23 cellular contexts compared by ENCODE assay signal in the genomic region with DNA sequence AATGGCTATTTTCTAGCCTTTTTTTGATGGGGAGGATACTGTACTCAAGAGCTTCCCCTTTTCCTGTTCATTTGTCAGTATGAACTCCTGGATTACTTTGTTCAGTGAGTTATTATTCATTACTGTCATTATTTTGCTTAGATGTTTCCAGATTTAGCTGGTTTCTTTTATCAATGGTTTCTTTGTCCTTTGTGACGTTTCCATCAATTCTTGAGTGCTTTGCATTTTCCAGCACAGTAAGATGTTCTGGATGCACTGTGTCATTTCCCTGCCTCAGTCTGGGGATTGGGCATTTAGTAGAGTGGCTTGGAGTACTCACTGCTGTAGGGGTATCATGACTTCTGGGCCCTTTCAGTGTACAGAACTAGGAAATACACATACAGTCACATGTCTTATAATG.
"Had no signal": no experiment of that assay in that cellular context is flagged by ENCODE, and none has a peak within 500 bp of the region (broad histone marks: within the 10 kb centered on the region; RNA-seq: fewer than 3 reads in every experiment).

No MANE protein-coding gene starts in this region.

- H3K27ac Mint-ChIP-seq: mesothelial cell of epicardium; naive B cell; stimulated activated effector memory CD8-positive, alpha-beta T cell treated with anti-CD3 and anti-CD28 coated beads, Interleukin-12 subunit alpha, Interleukin-12 subunit beta, amount 100 ng/mL, for 72 hours; stimulated activated naive CD8-positive, alpha-beta T cell treated with anti-CD3 and anti-CD28 coated beads, Interleukin-15, Interleukin-2, amounts not matched to agents 100 ng/mL and 50 ng/mL, for 24 hours had no signal

- H3K4me1 ChIP-seq: prostate gland, spleen, suprapubic skin had no signal

- H3K36me3 Mint-ChIP-seq: natural killer cell had no signal

- H3K4me3 Mint-ChIP-seq: mesothelial cell of epicardium; natural killer cell; stimulated activated effector memory CD8-positive, alpha-beta T cell treated with anti-CD3 and anti-CD28 coated beads, Interleukin-12 subunit alpha, Interleukin-12 subunit beta, amount 100 ng/mL, for 72 hours; stimulated activated naive CD8-positive, alpha-beta T cell treated with anti-CD3 and anti-CD28 coated beads, Interleukin-15, Interleukin-2, amounts not matched to agents 100 ng/mL and 50 ng/mL, for 24 hours had no signal

- H3K27ac ChIP-seq: left ventricle myocardium inferior, pancreas, prostate gland, sigmoid colon, spleen, suprapubic skin, thoracic aorta, upper lobe of right lung had no signal

- H3K27me3 Mint-ChIP-seq: naive B cell; stimulated activated naive CD8-positive, alpha-beta T cell treated with anti-CD3 and anti-CD28 coated beads, Interleukin-15, Interleukin-2, amounts not matched to agents 100 ng/mL and 50 ng/mL, for 24 hours had no signal

- H3K27me3 ChIP-seq: pancreas, sigmoid colon, spleen, suprapubic skin, tibial artery, upper lobe of right lung had no signal

- H3K9me3 ChIP-seq: left ventricle myocardium inferior, pancreas, prostate gland, sigmoid colon, spleen, suprapubic skin, thoracic aorta, tibial artery, upper lobe of right lung had no signal

- ATAC-seq: natural killer cell; pancreas; right cardiac atrium; stimulated activated effector memory CD8-positive, alpha-beta T cell treated with anti-CD3 and anti-CD28 coated beads, Interleukin-12 subunit alpha, Interleukin-12 subunit beta, amount 100 ng/mL, for 72 hours; upper lobe of right lung had no signal

- H3K4me3 ChIP-seq: left ventricle myocardium inferior, lung, pancreas, prostate gland, sigmoid colon, spleen, suprapubic skin, thoracic aorta, tibial artery, upper lobe of right lung had no signal

- H3K9me3 Mint-ChIP-seq: mesothelial cell of epicardium; naive B cell; natural killer cell; stimulated activated effector memory CD8-positive, alpha-beta T cell treated with anti-CD3 and anti-CD28 coated beads, Interleukin-12 subunit alpha, Interleukin-12 subunit beta, amount 100 ng/mL, for 72 hours had no signal

- DNase-seq: islet precursor cell; left ventricle myocardium inferior; mesendoderm; naive B cell; natural killer cell; pancreas; posterior cingulate gyrus; retina; right cardiac atrium; sigmoid colon; small intestine; spleen; stimulated activated CD4-positive, alpha-beta T cell treated with anti-CD3 and anti-CD28 coated beads, Interleukin-4, amount 100 ng/mL, for 24 hours; stimulated activated naive CD4-positive, alpha-beta T cell; tibial artery; upper lobe of right lung had no signal

- H3K36me3 ChIP-seq: left ventricle myocardium inferior, pancreas, prostate gland, spleen, suprapubic skin, thoracic aorta, tibial artery, upper lobe of right lung had no signal
